In the genomic region with DNA sequence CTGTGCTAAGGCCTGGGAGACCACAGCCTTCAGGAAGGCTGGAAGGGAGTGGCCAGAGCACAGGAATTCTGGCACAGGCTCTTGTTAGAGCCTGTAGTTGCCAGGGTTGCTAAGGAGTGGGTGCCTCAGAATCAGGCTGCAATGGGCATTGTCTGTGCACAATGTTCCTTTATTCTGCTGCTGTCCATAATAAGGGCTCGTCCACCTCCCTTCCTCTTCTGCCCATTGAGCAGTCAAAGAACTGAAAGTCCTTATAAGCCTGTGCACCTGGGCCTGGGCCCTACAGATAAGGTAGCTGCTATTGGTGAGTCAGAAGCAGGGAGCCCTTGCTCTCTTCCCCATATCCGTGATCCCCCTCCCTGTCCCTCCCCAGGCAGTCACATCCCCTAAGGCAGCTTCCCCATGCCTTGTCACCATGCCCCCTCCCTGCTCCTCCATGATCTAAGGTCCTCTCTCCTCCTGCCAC, we compare ENCODE assay signal across 13 cellular contexts. TPM values are rescaled to one million over a fixed set of nuclear protein-coding genes. Genes with fewer than 3 reads are reported as not detected.
DNase-seq lines count a peak whose midpoint lies in the region; ATAC-seq, FAIRE-seq and TF ChIP-seq lines count a peak whose summit lies in the region.
"Had no signal": no experiment of that assay in that cellular context is flagged by ENCODE, and none has a peak within 500 bp of the region (broad histone marks: within the 10 kb centered on the region; RNA-seq: fewer than 3 reads in every experiment).

No MANE protein-coding gene starts in this region.

- TF ChIP-seq CTCF in adrenal gland (IDR thresholded peaks at IDR 0.05): no peak

- 5 to 23% methylated on average over 2 of the region's 2 CpGs for WGBS in GM23248 (ENCODE audit: low coverage in 1 of 2, low lambda C conversion rate in 2 of 2, missing lambda C conversion rate in 2 of 2), 2 experiments
- 71 to 82% (median 76%) methylated on average over 2 of the region's 2 CpGs for WGBS in adrenal gland, 4 donors

- no peak overlapping the region for H3K27ac ChIP-seq in GM23248
- H3K27ac ChIP-seq in adrenal gland: no peak overlapping the region
- H3K27ac ChIP-seq: BLaER1 had no signal

- in situ Hi-C loops in GM23248 (cut with MboI): no loop called here

- no peak overlapping the region for H3K9ac ChIP-seq in GM23248
- H3K9ac ChIP-seq in adipocyte (ENCODE audit: low read length): no peak overlapping the region
- H3K9ac ChIP-seq: BLaER1 had no signal

- H3K4me1 ChIP-seq in GM23248 (ENCODE audit: insufficient read depth): no peaks in the 10 kb centered on the region
- no peaks in the 10 kb centered on the region for H3K4me1 ChIP-seq in adipocyte (ENCODE audit: control insufficient read depth, insufficient read depth, low read length)
- no peaks in the 10 kb centered on the region for H3K4me1 ChIP-seq in adrenal gland (replicated peaks in 1 of 2)

- H3K79me2 ChIP-seq in GM23248 (ENCODE audit: insufficient read depth): no peaks in the 10 kb centered on the region

- intact Hi-C loops in adrenal gland (cut with DNase I): no loop called here

- TF ChIP-seq POLR2A in adrenal gland (IDR thresholded peaks at IDR 0.05): no peak

- H3K4me3 ChIP-seq in GM23248 (no peak overlapping the region), adipocyte (ENCODE audit: low read length) (no peak overlapping the region), adrenal gland (no peak overlapping the region)
- H3K4me3 ChIP-seq: BLaER1 had no signal

- H3K27me3 ChIP-seq in GM23248 (replicated peaks; ENCODE audit: insufficient read depth) (peaks cover 10% of the 10 kb centered on the region; the same call in 1 of the 2 replicates), adipocyte (replicated peaks; ENCODE audit: control insufficient read depth, insufficient read depth, low read length) (peaks cover 70% of the 10 kb centered on the region), adrenal gland (no peaks in the 10 kb centered on the region)
- H3K27me3 ChIP-seq: BLaER1 had no signal

- H3K4me2 ChIP-seq in GM23248 (ENCODE audit: unreplicated experiment): no peak overlapping the region
- H3K4me2 ChIP-seq: BLaER1 had no signal

- H3K36me3 ChIP-seq in GM23248 (ENCODE audit: low read depth): no peaks in the 10 kb centered on the region
- H3K36me3 ChIP-seq in adipocyte (ENCODE audit: control insufficient read depth, insufficient read depth, low read length, severe bottlenecking): no peaks in the 10 kb centered on the region
- H3K36me3 ChIP-seq in adrenal gland (replicated peaks in 1 of 2): no peaks in the 10 kb centered on the region
- H3K36me3 ChIP-seq: BLaER1 had no signal

- FAIRE-seq in frontal cortex (lab: Jason Lieb, UNC): no peak

- no peaks in the 10 kb centered on the region for H4K20me1 ChIP-seq in GM23248 (ENCODE audit: insufficient read depth)
- H4K20me1 ChIP-seq: BLaER1 had no signal

- H2AFZ ChIP-seq in GM23248: no peak overlapping the region

- no peak for ATAC-seq in HG03196 (IDR thresholded peaks at IDR 0.05; ENCODE audit: unreplicated experiment)
- ATAC-seq: naive thymus-derived CD8-positive, alpha-beta T cell had no signal

- H3K9me2 ChIP-seq in GM23248 (ENCODE audit: insufficient read depth): no peaks in the 10 kb centered on the region

- DNase-seq in GM23248 (peak; percentile 57), adipocyte (ENCODE audit: low read depth) (peak; percentile 30), frontal cortex (ENCODE audit: low spot score in 2 of 2) (peak; percentile 54 to 63), occipital lobe (lab: John Stamatoyannopoulos, UW) (peak; percentile 53), T1000 (lab: John Stamatoyannopoulos, UW) (no peak), adrenal gland (no peak)
- DNase-seq in activated CD4-positive, alpha-beta T cell treated with anti-CD3 and anti-CD28 coated beads, Interleukin-2, amount 50 U/mL, for 4 hours: no peak
- DNase-seq: activated CD8-positive, alpha-beta memory T cell treated with anti-CD3 and anti-CD28 coated beads for 24 hours; endodermal cell; naive thymus-derived CD8-positive, alpha-beta T cell; NCI-H1436 had no signal

- no peaks in the 10 kb centered on the region for H3F3A ChIP-seq in GM23248 (ENCODE audit: insufficient read depth)

- no peaks in the 10 kb centered on the region for H3K9me3 ChIP-seq in GM23248 (ENCODE audit: low read depth)
- H3K9me3 ChIP-seq in adipocyte (ENCODE audit: control insufficient read depth, low read length): no peaks in the 10 kb centered on the region
- no peaks in the 10 kb centered on the region for H3K9me3 ChIP-seq in adrenal gland (replicated peaks in 1 of 3)
- H3K9me3 ChIP-seq: BLaER1 had no signal

RNA-seq across cellular contexts. Expression of a gene that starts 5.4 kb away (rescaled TPM):
- not detected in 2 replicates for total RNA-seq in GM23248 (2014; rRNA removed; shearing (Covaris generic))
- polyA plus RNA-seq in GM23248 (2016; fragmentation: Nextera tagmentation; extraction: Ambion mirVana) (not detected in 2 replicates), adrenal gland (1 to 10 TPM in 1 of 3 donors, under 1 TPM in 2; 0.67 to 1.9 (median 0.99) TPM)
- total RNA-seq in frontal cortex (1.2 TPM), occipital lobe (not detected), adrenal gland (1 to 10 TPM in 2 of 8 donors, under 1 TPM in 1, not detected in 5; 0.84 to 2.1 (median 1.5) TPM)
- total RNA-seq: naive thymus-derived CD8-positive, alpha-beta T cell had no signal
- polyA plus RNA-seq: naive thymus-derived CD8-positive, alpha-beta T cell had no signal

RNA-seq across cellular contexts. Expression of a gene that starts 24.1 kb away (rescaled TPM):
- total RNA-seq in GM23248 (2014; rRNA removed; shearing (Covaris generic)): 0.63 and 8.2 TPM in 2 replicates
- 4.6 and 4.9 TPM in 2 replicates for polyA plus RNA-seq in GM23248 (2016; fragmentation: Nextera tagmentation; extraction: Ambion mirVana)
- total RNA-seq in frontal cortex: 4.9 TPM
- total RNA-seq in occipital lobe: 4.2 TPM
- 10 to 100 TPM in 6 of 8 donors, 1 to 10 TPM in 2; 5.6 to 17.9 (median 10.6) TPM for total RNA-seq in adrenal gland
- polyA plus RNA-seq in adrenal gland: 1 to 10 TPM; 3.2 to 5.0 (median 3.3) TPM

RNA-seq across cellular contexts. Expression of a gene that starts 24.8 kb away (rescaled TPM):
- total RNA-seq in GM23248 (2014; rRNA removed; shearing (Covaris generic)): 7.6 and 19.7 TPM in 2 replicates
- polyA plus RNA-seq in GM23248 (2016; fragmentation: Nextera tagmentation; extraction: Ambion mirVana) (48.4 and 48.6 TPM in 2 replicates), adrenal gland (10 to 100 TPM; 26.9 to 38.6 (median 37.2) TPM)
- total RNA-seq in frontal cortex (3.7 TPM), occipital lobe (5.0 TPM), adrenal gland (100 to 1,000 TPM in 1 of 8 donors, 10 to 100 TPM in 7; 38.7 to 273 (median 54.6) TPM)

RNA-seq across cellular contexts. Expression of a gene that starts 49.2 kb away (rescaled TPM):
- total RNA-seq in GM23248 (2014; rRNA removed; shearing (Covaris generic)): 1.4 and 1.6 TPM in 2 replicates
- 0.39 and 0.45 TPM in 2 replicates for polyA plus RNA-seq in GM23248 (2016; fragmentation: Nextera tagmentation; extraction: Ambion mirVana)
- 12.2 TPM for total RNA-seq in frontal cortex
- total RNA-seq in occipital lobe: 12.6 TPM
- total RNA-seq in adrenal gland: 10 to 100 TPM in 3 of 8 donors, 1 to 10 TPM in 5; 5.3 to 11.4 (median 7.2) TPM
- polyA plus RNA-seq in adrenal gland: 1 to 10 TPM; 2.5 to 8.6 (median 7.0) TPM

Comparison
In these comparisons a context has a peak if more than half of its experiments do, and no peak if none do; other contexts are left out.
1. DNase-seq: peak in GM23248 (single experiment), adipocyte (single experiment), frontal cortex (2 of 2) and occipital lobe (single experiment); none in T1000 (single experiment), activated CD4-positive, alpha-beta T cell treated with anti-CD3 and anti-CD28 coated beads, Interleukin-2, amount 50 U/mL, for 4 hours (0 of 2) and adrenal gland (0 of 7).